ENCODE assay signal across 1 cellular context in genomic region chr2:9750224-9751215, GRCh38.
TF ChIP-seq lines count a peak whose summit lies in the region.

No MANE protein-coding gene starts in this region.

TF ChIP-seq in A549, 52 proteins besides CTCF, POLR2A, EP300 and RAD21 (continued from another document):
- TF ChIP-seq, protein P1, sequence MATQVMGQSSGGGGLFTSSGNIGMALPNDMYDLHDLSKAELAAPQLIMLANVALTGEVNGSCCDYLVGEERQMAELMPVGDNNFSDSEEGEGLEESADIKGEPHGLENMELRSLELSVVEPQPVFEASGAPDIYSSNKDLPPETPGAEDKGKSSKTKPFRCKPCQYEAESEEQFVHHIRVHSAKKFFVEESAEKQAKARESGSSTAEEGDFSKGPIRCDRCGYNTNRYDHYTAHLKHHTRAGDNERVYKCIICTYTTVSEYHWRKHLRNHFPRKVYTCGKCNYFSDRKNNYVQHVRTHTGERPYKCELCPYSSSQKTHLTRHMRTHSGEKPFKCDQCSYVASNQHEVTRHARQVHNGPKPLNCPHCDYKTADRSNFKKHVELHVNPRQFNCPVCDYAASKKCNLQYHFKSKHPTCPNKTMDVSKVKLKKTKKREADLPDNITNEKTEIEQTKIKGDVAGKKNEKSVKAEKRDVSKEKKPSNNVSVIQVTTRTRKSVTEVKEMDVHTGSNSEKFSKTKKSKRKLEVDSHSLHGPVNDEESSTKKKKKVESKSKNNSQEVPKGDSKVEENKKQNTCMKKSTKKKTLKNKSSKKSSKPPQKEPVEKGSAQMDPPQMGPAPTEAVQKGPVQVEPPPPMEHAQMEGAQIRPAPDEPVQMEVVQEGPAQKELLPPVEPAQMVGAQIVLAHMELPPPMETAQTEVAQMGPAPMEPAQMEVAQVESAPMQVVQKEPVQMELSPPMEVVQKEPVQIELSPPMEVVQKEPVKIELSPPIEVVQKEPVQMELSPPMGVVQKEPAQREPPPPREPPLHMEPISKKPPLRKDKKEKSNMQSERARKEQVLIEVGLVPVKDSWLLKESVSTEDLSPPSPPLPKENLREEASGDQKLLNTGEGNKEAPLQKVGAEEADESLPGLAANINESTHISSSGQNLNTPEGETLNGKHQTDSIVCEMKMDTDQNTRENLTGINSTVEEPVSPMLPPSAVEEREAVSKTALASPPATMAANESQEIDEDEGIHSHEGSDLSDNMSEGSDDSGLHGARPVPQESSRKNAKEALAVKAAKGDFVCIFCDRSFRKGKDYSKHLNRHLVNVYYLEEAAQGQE (IDR thresholded peaks at IDR 0.05) = no peak
- no peak for TF ChIP-seq ESRRA (IDR thresholded peaks at IDR 0.05; ENCODE audit: borderline replicate concordance, low read length)
